27 cellular contexts compared by ENCODE assay signal in the genomic region with DNA sequence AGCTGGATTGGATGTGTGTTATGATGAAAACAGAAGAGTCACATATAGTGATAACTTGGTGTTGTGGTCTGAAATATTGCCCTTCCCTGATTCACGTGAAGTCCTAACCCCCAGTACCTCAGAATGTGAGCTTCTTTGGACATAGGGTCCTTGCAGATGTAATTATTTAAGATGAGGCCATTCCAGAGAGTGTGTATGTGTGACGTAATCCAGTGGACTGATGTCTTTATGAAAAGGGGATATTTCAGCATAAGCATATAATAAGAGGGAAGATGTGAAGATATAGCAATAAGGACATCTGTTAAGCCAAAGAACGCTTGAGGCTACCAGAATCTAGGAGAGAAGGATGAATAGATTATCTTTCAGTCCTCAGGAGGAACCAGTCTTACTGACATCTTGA.
"Had no signal": no experiment of that assay in that cellular context is flagged by ENCODE, and none has a peak within 500 bp of the region (broad histone marks: within the 10 kb centered on the region; RNA-seq: fewer than 3 reads in every experiment).

No MANE protein-coding gene starts in this region.

- ATAC-seq: naive thymus-derived CD4-positive, alpha-beta T cell; natural killer cell; pancreas; sciatic nerve; stimulated activated naive CD8-positive, alpha-beta T cell treated with anti-CD3 and anti-CD28 coated beads, Interleukin-15, Interleukin-2, amounts not matched to agents 100 U/mL and 50 U/mL, for 24 hours had no signal

- H3K27me3 ChIP-seq: neutrophil, pancreas, spleen, suprapubic skin, thyroid gland, tibial nerve, upper lobe of left lung, vagina had no signal

- H3K27ac ChIP-seq: neutrophil, pancreas, prostate gland, skin epidermis, spleen, suprapubic skin, thoracic aorta, thyroid gland, tibial nerve, upper lobe of left lung, vagina had no signal

- H3K36me3 ChIP-seq: neutrophil, pancreas, prostate gland, spleen, suprapubic skin, thoracic aorta, thyroid gland, tibial nerve, upper lobe of left lung, vagina had no signal

- DNase-seq: naive thymus-derived CD4-positive, alpha-beta T cell; natural killer cell; nucleus accumbens; pancreas; right cardiac atrium; spleen; stimulated activated CD4-positive, alpha-beta T cell treated with anti-CD3 and anti-CD28 coated beads, Interleukin-12 subunit alpha, Interleukin-12 subunit beta, amount 100 ng/mL, for 4 hours; stimulated activated CD4-positive, alpha-beta T cell treated with anti-CD3 and anti-CD28 coated beads, Interleukin-1b, Interleukin-23, amount 100 ng/mL, for 48 hours; stimulated activated CD4-positive, alpha-beta T cell treated with anti-CD3 and anti-CD28 coated beads, Interleukin-4, amount 100 ng/mL, for 1 hour; stimulated activated CD4-positive, alpha-beta T cell treated with anti-CD3 and anti-CD28 coated beads, Interleukin-4, amount 100 ng/mL, for 4 hours; stimulated activated CD8-positive, alpha-beta memory T cell treated with anti-CD3 and anti-CD28 coated beads, Interleukin-4, amount 100 ng/mL, for 48 hours; stimulated activated naive CD4-positive, alpha-beta T cell; stimulated activated naive CD8-positive, alpha-beta T cell treated with anti-CD3 and anti-CD28 coated beads, Interleukin-15, amount 100 ng/mL, for 72 hours; stimulated activated naive CD8-positive, alpha-beta T cell treated with anti-CD3 and anti-CD28 coated beads, Interleukin-15, Interleukin-2, amounts not matched to agents 100 U/mL and 50 U/mL, for 24 hours; substantia nigra; thyroid gland; trophoblast cell; upper lobe of left lung had no signal

- H3K9me3 ChIP-seq: neutrophil, pancreas, prostate gland, spleen, suprapubic skin, thoracic aorta, thyroid gland, tibial nerve, upper lobe of left lung, vagina had no signal

- H3K4me1 ChIP-seq: prostate gland, spleen, suprapubic skin, thyroid gland, tibial nerve, upper lobe of left lung had no signal

- H3K4me2 ChIP-seq: smooth muscle cell had no signal

- H3K4me3 ChIP-seq: pancreas, prostate gland, skin epidermis, smooth muscle cell, spleen, suprapubic skin, thoracic aorta, thyroid gland, tibial nerve, upper lobe of left lung, vagina had no signal
